ENCODE assay signal across 1 cellular context in genomic region chr3:28348637-28349396, GRCh38.
TF ChIP-seq lines count a peak whose summit lies in the region.

TSS of gene AZI2 (minus strand) at chr3:28348824. CDS start at chr3:28340617, 8,207 bp downstream.
TSS of gene ZCWPW2 (plus strand) at chr3:28348721. CDS start at chr3:28413069, 64,348 bp downstream.

TF ChIP-seq in HepG2, 621 proteins besides CTCF, POLR2A, EP300 and RAD21 (continued from another document and continues in another):
- TF ChIP-seq ZBTB39 (CRISPR knock-in tag; IDR thresholded peaks at IDR 0.05) = no peak
- peak; percentile 73 for TF ChIP-seq THRA (CRISPR knock-in tag; IDR thresholded peaks at IDR 0.05; ENCODE audit: borderline replicate concordance)
- TF ChIP-seq KLF9 (CRISPR knock-in tag; IDR thresholded peaks at IDR 0.05; ENCODE audit: low read depth) = no peak
- 0 out of 2 replicates have a peak, but pooled peaks have one; percentile 6 for TF ChIP-seq ARID3A (IDR thresholded peaks at IDR 0.05; ENCODE audit: low read depth, low read length)
- TF ChIP-seq ZNF619 (CRISPR knock-in tag; IDR thresholded peaks at IDR 0.05) = peak; percentile 24; the same call in 1 of the 2 replicates
- no peak for TF ChIP-seq ZNF17 (CRISPR knock-in tag; IDR thresholded peaks at IDR 0.05)
- no peak for TF ChIP-seq HOXA7 (CRISPR knock-in tag; IDR thresholded peaks at IDR 0.05)
- peak; percentile 48; the same call in 1 of the 2 replicates for TF ChIP-seq KLF15 (CRISPR knock-in tag; IDR thresholded peaks at IDR 0.05; ENCODE audit: borderline replicate concordance)
- TF ChIP-seq ZBTB7B (CRISPR knock-in tag; IDR thresholded peaks at IDR 0.05) = peak; percentile 89
- TF ChIP-seq ATF7-NPFF (CRISPR knock-in tag; IDR thresholded peaks at IDR 0.05; ENCODE audit: low read depth) = no peak
- TF ChIP-seq ZZZ3 (CRISPR knock-in tag; IDR thresholded peaks at IDR 0.05; ENCODE audit: borderline replicate concordance) = peak; percentile 44; the same call in 1 of the 2 replicates
- peak; percentile 4; the same call in 1 of the 2 replicates for TF ChIP-seq FOXO1 (CRISPR knock-in tag; IDR thresholded peaks at IDR 0.05)
- TF ChIP-seq TFAP4 (IDR thresholded peaks at IDR 0.05; ENCODE audit: borderline replicate concordance, low read depth) = peak; percentile 10; the same call in 1 of the 2 replicates
- TF ChIP-seq RARG (CRISPR knock-in tag; IDR thresholded peaks at IDR 0.05; ENCODE audit: low read depth) = no peak
- no peak for TF ChIP-seq GLMP (CRISPR knock-in tag; IDR thresholded peaks at IDR 0.05; ENCODE audit: borderline replicate concordance)
- peak; percentile 76; the same call in 1 of the 2 replicates for TF ChIP-seq ATF5 (CRISPR knock-in tag; IDR thresholded peaks at IDR 0.05; ENCODE audit: low read depth)
- TF ChIP-seq ZNF766 (CRISPR knock-in tag; IDR thresholded peaks at IDR 0.05; ENCODE audit: borderline replicate concordance) = no peak
- peak; percentile 68 for TF ChIP-seq MYC (CRISPR knock-in tag; IDR thresholded peaks at IDR 0.05; ENCODE audit: borderline replicate concordance)
- TF ChIP-seq PTBP1 (IDR thresholded peaks at IDR 0.05; ENCODE audit: low read depth, low read length, poor library complexity, severe bottlenecking) = no peak
- no peak for TF ChIP-seq HNF4G (IDR thresholded peaks at IDR 0.05; ENCODE audit: borderline replicate concordance, low read depth, low read length)
- no peak; the same call in 1 of the 2 replicates for TF ChIP-seq HNF4G (CRISPR knock-in tag; IDR thresholded peaks at IDR 0.05; ENCODE audit: borderline replicate concordance, low read depth)
- TF ChIP-seq E2F2 (CRISPR knock-in tag; IDR thresholded peaks at IDR 0.05; ENCODE audit: borderline replicate concordance) = no peak
- peak; percentile 100 for TF ChIP-seq ZFP1 (CRISPR knock-in tag; IDR thresholded peaks at IDR 0.05)
- peak; percentile 74; the same call in 1 of the 2 replicates for TF ChIP-seq HOXA5 (CRISPR knock-in tag; IDR thresholded peaks at IDR 0.05)
- TF ChIP-seq ZNF775 (CRISPR knock-in tag; IDR thresholded peaks at IDR 0.05; ENCODE audit: borderline replicate concordance) = no peak
- 0 out of 2 replicates have a peak, but pooled peaks have one; percentile 48 for TF ChIP-seq ZMYM2 (CRISPR knock-in tag; IDR thresholded peaks at IDR 0.05)
- no peak for TF ChIP-seq NFE2L1 (CRISPR knock-in tag; IDR thresholded peaks at IDR 0.05; ENCODE audit: borderline replicate concordance)
- TF ChIP-seq NR2F6 (IDR thresholded peaks at IDR 0.05) = peak; percentile 77; the same call in 1 of the 2 replicates
- peak; percentile 64 for TF ChIP-seq NR2F6 (CRISPR knock-in tag; IDR thresholded peaks at IDR 0.05)
- peak; percentile 80 for TF ChIP-seq KAT8 (CRISPR knock-in tag; IDR thresholded peaks at IDR 0.05)
- TF ChIP-seq ZNF841 (CRISPR knock-in tag; IDR thresholded peaks at IDR 0.05; ENCODE audit: borderline replicate concordance) = no peak
- TF ChIP-seq ZNF572 (CRISPR knock-in tag; IDR thresholded peaks at IDR 0.05) = no peak
- no peak for TF ChIP-seq ZNF644 (CRISPR knock-in tag; IDR thresholded peaks at IDR 0.05; ENCODE audit: low read depth)
- TF ChIP-seq KAT7 (CRISPR knock-in tag; IDR thresholded peaks at IDR 0.05; ENCODE audit: borderline replicate concordance) = peak; percentile 87
- peak; percentile 65; the same call in 1 of the 2 replicates for TF ChIP-seq ZNF503 (CRISPR knock-in tag; IDR thresholded peaks at IDR 0.05)
- no peak for TF ChIP-seq THYN1 (CRISPR knock-in tag; IDR thresholded peaks at IDR 0.05; ENCODE audit: borderline replicate concordance, low read depth)
- TF ChIP-seq ZBED4 (CRISPR knock-in tag; IDR thresholded peaks at IDR 0.05; ENCODE audit: borderline replicate concordance) = peak; percentile 65
- TF ChIP-seq DDIT3 (CRISPR knock-in tag; IDR thresholded peaks at IDR 0.05) = no peak
- TF ChIP-seq ZNF20 (CRISPR knock-in tag; IDR thresholded peaks at IDR 0.05) = no peak
- TF ChIP-seq HBP1 (CRISPR knock-in tag; IDR thresholded peaks at IDR 0.05; ENCODE audit: low read depth) = 0 out of 2 replicates have a peak, but pooled peaks have one; percentile 49
- TF ChIP-seq EED (CRISPR knock-in tag; IDR thresholded peaks at IDR 0.05) = peak; percentile 63; the same call in 1 of the 2 replicates
- peak; percentile 24; the same call in 1 of the 2 replicates for TF ChIP-seq ZNF616 (CRISPR knock-in tag; IDR thresholded peaks at IDR 0.05; ENCODE audit: low read depth)
- no peak for TF ChIP-seq ZNF850 (CRISPR knock-in tag; conservative IDR thresholded peaks at IDR 0.05)
- 0 out of 2 replicates have a peak, but pooled peaks have one; percentile 23 for TF ChIP-seq MED13 (CRISPR knock-in tag; IDR thresholded peaks at IDR 0.05)
